Comparison of ENCODE assay signal across 8 cellular contexts in genomic region chr6:34696189-34696738, GRCh38. TPM values are rescaled to one million over a fixed set of nuclear protein-coding genes. Genes with fewer than 3 reads are reported as not detected.
A peak's percentile ranks its signal among the peaks of the same experiment; 100 is the strongest.
DNase-seq lines count a peak whose midpoint lies in the region; ATAC-seq, FAIRE-seq and TF ChIP-seq lines count a peak whose summit lies in the region.

No MANE protein-coding gene starts in this region.

- ATAC-seq in GM21619 (IDR thresholded peaks at IDR 0.05; ENCODE audit: unreplicated experiment) (peak; percentile 34), GM12878 (peak; percentile 66)

- no peak for TF ChIP-seq RAD21 in GM12878 (IDR thresholded peaks at IDR 0.05; ENCODE audit: insufficient read depth, low read depth, low read length)

- intact Hi-C loops in GM12878 (cut with micrococcal nuclease; ENCODE audit: unreplicated experiment), result loop anchor here (5.0 kb wide), 4 partner anchors 59 to 191 kb away; partner anchors contain the start of genes ANKS1A, SNRPC and TAF11

- H3F3A ChIP-seq in smooth muscle cell (ENCODE audit: low read depth), result peaks cover 5% of the 10 kb centered on the region

- peak overlapping the region; percentile 97 for H3K4me2 ChIP-seq in KMS-11
- peak overlapping the region; percentile 77; the same call in 1 of the 2 replicates for H3K4me2 ChIP-seq in GM12878 (ENCODE audit: control insufficient read depth, insufficient read depth)
- peak overlapping the region; percentile 100 for H3K4me2 ChIP-seq in smooth muscle cell

- WGBS in GM12878 (ENCODE audit: insufficient coverage, insufficient replicate concordance, low lambda C conversion rate, missing lambda C conversion rate), result under 1% methylated on average over 38 of the region's 41 CpGs
- WGBS in smooth muscle cell (ENCODE audit: low lambda C conversion rate), result under 1% methylated on average over 35 of the region's 41 CpGs

- TF ChIP-seq CTCF in KMS-11 (conservative IDR thresholded peaks at IDR 0.05; ENCODE audit: low read depth, low read length) (no peak), GM12878 (IDR thresholded peaks at IDR 0.05 in 2 of 3, conservative IDR thresholded peaks at IDR 0.05 in 1 of 3; ENCODE audit: control insufficient read depth in 2 of 3, extremely low read depth in 1 of 3, insufficient read depth in 1 of 3, low read depth in 3 of 3, low read length in 3 of 3) (no peak), smooth muscle cell (IDR thresholded peaks at IDR 0.05; ENCODE audit: borderline replicate concordance, insufficient read depth, poor library complexity, severe bottlenecking) (no peak)

- CTCF ChIA-PET in GM12878 (lab: Yijun Ruan, JAX), result interaction anchor here (1.3 to 2.2 kb wide), 3 partner anchors 15 to 58 kb away, joined by 5 to 10 read pairs (median 8); no protein-coding TSS in a partner anchor

- H3K27me3 ChIP-seq in KMS-11 (ENCODE audit: insufficient read depth, low read depth) (no peaks in the 10 kb centered on the region), GM12878 (replicated peaks in 1 of 2; ENCODE audit: control insufficient read depth in 2 of 2, insufficient read depth in 2 of 2, low read length in 1 of 2) (no peaks in the 10 kb centered on the region), smooth muscle cell (ENCODE audit: low read depth) (no peaks in the 10 kb centered on the region)

- FAIRE-seq in GM12878 (lab: Jason Lieb, UNC), result no peak

- H3K4me1 ChIP-seq in KMS-11 (ENCODE audit: low read depth, poor library complexity, severe bottlenecking) (peaks cover 48% of the 10 kb centered on the region), GM12878 (ENCODE audit: control insufficient read depth, insufficient read depth, low read length) (no peaks in the 10 kb centered on the region; the same call in 1 of the 2 replicates), smooth muscle cell (ENCODE audit: low read depth) (peaks cover 16% of the 10 kb centered on the region)

- DNase-seq in GM04504 (ENCODE audit: low read depth), result peak; percentile 15
- no peak for DNase-seq in GM12878 (ENCODE audit: low read depth, low spot score)
- DNase-seq in iris pigment epithelial cell (ENCODE audit: low read depth), result peak; percentile 41
- no peak for DNase-seq in smooth muscle cell (lab: John Stamatoyannopoulos, UW; ENCODE audit: unreplicated experiment)
- DNase-seq in NCI-H2081 (lab: John Stamatoyannopoulos, UW), result no peak
- DNase-seq in stimulated activated CD4-positive, alpha-beta T cell treated with anti-CD3 and anti-CD28 coated beads, Interleukin-2, amount 100 ng/mL, for 24 hours, result no peak

- in situ Hi-C loops in GM12878 (cut with MboI), result no loop called here

- H4K20me1 ChIP-seq in KMS-11 (ENCODE audit: insufficient read depth) (no peaks in the 10 kb centered on the region), GM12878 (ENCODE audit: control insufficient read depth, insufficient read depth) (no peaks in the 10 kb centered on the region), smooth muscle cell (ENCODE audit: low read depth) (peaks cover 49% of the 10 kb centered on the region)

- TF ChIP-seq POLR2A in GM12878 (IDR thresholded peaks at IDR 0.05; ENCODE audit: low read depth, low read length), result no peak; the same call in 1 of the 2 replicates

- BruUV-seq in GM12878 (replicated peaks; lab: Mats Ljungman, UMichigan), result TSS peak; percentile 50

- POLR2A ChIA-PET in GM12878 (lab: Charles Lee), result interaction anchor here (0.6 to 4.1 kb wide), 18 partner anchors 13 to 137 kb away, joined by 3 to 47 read pairs (median 4); partner anchors contain the start of genes BLTP3A and SNRPC

- H3K79me2 ChIP-seq in KMS-11 (ENCODE audit: insufficient read depth, low read depth) (peaks cover 52% of the 10 kb centered on the region), GM12878 (ENCODE audit: control insufficient read depth, insufficient read depth, low read length) (peaks cover 58% of the 10 kb centered on the region), smooth muscle cell (ENCODE audit: low read depth) (peaks cover 53% of the 10 kb centered on the region)

- no peak for TF ChIP-seq EP300 in GM12878 (IDR thresholded peaks at IDR 0.05; ENCODE audit: borderline replicate concordance in 1 of 2, control insufficient read depth in 1 of 2, low read depth in 2 of 2, low read length in 2 of 2)

- H3K36me3 ChIP-seq in KMS-11 (ENCODE audit: insufficient read depth), result 0 out of 2 replicates have a peak, but pooled peaks cover 3% of the 10 kb centered on the region
- H3K36me3 ChIP-seq in GM12878 (ENCODE audit: control insufficient read depth in 2 of 2, insufficient read depth in 2 of 2, low read length in 1 of 2), result peaks cover 0 to 9% of the 10 kb centered on the region in 2 experiments; a peak in 2 of 4 replicates
- H3K36me3 ChIP-seq in smooth muscle cell (ENCODE audit: low read depth), result no peaks in the 10 kb centered on the region

- peak overlapping the region; percentile 87 for H3K9ac ChIP-seq in KMS-11
- H3K9ac ChIP-seq in GM12878 (ENCODE audit: control insufficient read depth, insufficient read depth, low read length), result peak overlapping the region; percentile 88
- H3K9ac ChIP-seq in smooth muscle cell (ENCODE audit: low read depth), result peak overlapping the region; percentile 94

- H3K9me3 ChIP-seq in GM12878 (replicated peaks; ENCODE audit: control insufficient read depth, insufficient read depth, low read length) (no peaks in the 10 kb centered on the region), smooth muscle cell (replicated peaks; ENCODE audit: low read depth) (no peaks in the 10 kb centered on the region)

- SMC1A ChIA-PET in GM12878 (lab: Charles Lee; ENCODE audit: uncharacterized antibody, unreplicated experiment), result interaction anchor here (0.7 to 7.9 kb wide), 13 partner anchors 11 to 466 kb away, joined by 3 to 100 read pairs (median 5); partner anchors contain the start of gene SNRPC

- RAD21 ChIA-PET in GM12878 (lab: Charles Lee; ENCODE audit: unreplicated experiment), result interaction anchor here (0.5 to 6.0 kb wide), 15 partner anchors 13 to 1221 kb away, joined by 3 to 60 read pairs (median 3); no protein-coding TSS in a partner anchor

- peak overlapping the region; percentile 12 for H3K4me3 ChIP-seq in KMS-11 (IDR thresholded peaks at IDR 0.05; ENCODE audit: insufficient read depth, low read depth, low read length)
- peak overlapping the region; percentile 94 for H3K4me3 ChIP-seq in GM12878
- peak overlapping the region; percentile 94 for H3K4me3 ChIP-seq in smooth muscle cell

- H2AFZ ChIP-seq in KMS-11 (ENCODE audit: low read depth) (peak overlapping the region; percentile 82), GM12878 (ENCODE audit: control insufficient read depth, low read depth, low read length) (peak overlapping the region; percentile 69), smooth muscle cell (ENCODE audit: low read depth) (peak overlapping the region; percentile 94)

- peak overlapping the region; percentile 55 for H3K27ac ChIP-seq in KMS-11
- peak overlapping the region; percentile 88 for H3K27ac ChIP-seq in GM12878 (ENCODE audit: control insufficient read depth, insufficient read depth)
- peak overlapping the region; percentile 81 for H3K27ac ChIP-seq in smooth muscle cell (ENCODE audit: low read depth)

TF ChIP-seq in GM12878, 131 proteins besides CTCF, POLR2A, EP300 and RAD21:
- no peak for TF ChIP-seq RUNX3 (IDR thresholded peaks at IDR 0.05; ENCODE audit: low read length)
- 0 out of 2 replicates have a peak, but pooled peaks have one; percentile 38 for TF ChIP-seq DPF2 (IDR thresholded peaks at IDR 0.05)
- TF ChIP-seq CHD1 (IDR thresholded peaks at IDR 0.05; ENCODE audit: low read depth, low read length), result 0 out of 2 replicates have a peak, but pooled peaks have one; percentile 43
- TF ChIP-seq IKZF2 (IDR thresholded peaks at IDR 0.05), result 0 out of 4 replicates have a peak, but pooled peaks of 1 of the 2 experiments have one; percentile 2
- TF ChIP-seq YBX1 (IDR thresholded peaks at IDR 0.05), result no peak
- TF ChIP-seq GATAD2B (conservative IDR thresholded peaks at IDR 0.05; ENCODE audit: low read depth), result peak; percentile 43; the same call in 1 of the 2 replicates
- TF ChIP-seq NKRF (conservative IDR thresholded peaks at IDR 0.05), result peak; percentile 56; the same call in 1 of the 2 replicates
TF ChIP-seq in GM12878: peak in this region for 5.

RNA-seq across cellular contexts. Expression of gene ILRUN, which starts 0.3 kb away (rescaled TPM):
- 62.6 and 68.7 TPM in 2 replicates for total RNA-seq in GM12878 (2013; cell fraction: nucleolus; rRNA removed)
- total RNA-seq in GM12878 (2014; rRNA removed) (45.5 and 47.0 TPM in 2 replicates), GM12878 (2014; rRNA removed; fragmentation: Illumina TruSeq; extraction: Trizol) (55.5 and 56.2 TPM in 2 replicates), GM12878 (2021) (83.9 and 85.0 TPM in 2 replicates), smooth muscle cell (23.9 and 24.5 TPM in 2 replicates)
- polyA plus RNA-seq in GM12878 (2011; ENCODE audit: low read depth), result 59.5 TPM
- polyA plus RNA-seq in GM12878 (2011; rRNA removed) (82.3 and 114 TPM in 2 replicates), GM12878 (2014; fragmentation: Illumina TruSeq; extraction: Trizol) (69.6 and 79.9 TPM in 2 replicates), GM12878 (2014; fragmentation: Nextera tagmentation; extraction: Ambion mirVana) (10 to 100 TPM; 21.0 to 27.2 TPM), GM12878 (2014; rRNA removed) (48.2 and 52.4 TPM in 2 replicates), GM12878 (2016; fragmentation: Nextera tagmentation; extraction: Ambion mirVana) (10 to 100 TPM; 30.2 to 34.1 TPM), smooth muscle cell (7.5 and 9.0 TPM in 2 replicates)
- polyA plus RNA-seq in GM12878 (2011; cell fraction: cytosol; rRNA removed), result 72.5 and 86.5 TPM in 2 replicates
- polyA plus RNA-seq in GM12878 (2011; cell fraction: nucleus; rRNA removed), result 31.9 and 38.5 TPM in 2 replicates
- 76.8 and 76.9 TPM in 2 replicates for polyA plus RNA-seq in GM12878 (2012)
- 137 and 147 TPM in 2 replicates for polyA minus RNA-seq in GM12878 (2011; rRNA and poly(A)+ RNA removed)
- 47.6 and 51.2 TPM in 2 replicates for polyA minus RNA-seq in GM12878 (2011; cell fraction: cytosol; rRNA and poly(A)+ RNA removed)
- polyA minus RNA-seq in GM12878 (2011; cell fraction: nucleus; rRNA and poly(A)+ RNA removed), result 22.5 and 34.1 TPM in 2 replicates

Comparison
In these comparisons a context has a peak if more than half of its experiments do, and no peak if none do; other contexts are left out.
1. DNase-seq: peak in GM04504 (single experiment) and iris pigment epithelial cell (single experiment); none in GM12878 (single experiment), smooth muscle cell (single experiment), NCI-H2081 (0 of 2) and stimulated activated CD4-positive, alpha-beta T cell treated with anti-CD3 and anti-CD28 coated beads, Interleukin-2, amount 100 ng/mL, for 24 hours (0 of 2).
2. H3K4me3 ChIP-seq: peak in every context shown above with its lines; median percentile 94 in GM12878; 94 in smooth muscle cell; 12 in KMS-11.
3. Peak in every context shown above with its lines, with median percentiles within 50 percentile points of each other: H2AFZ ChIP-seq, H3K27ac ChIP-seq, H3K4me2 ChIP-seq and H3K9ac ChIP-seq.